Comparison of ENCODE assay signal across 1 cellular context in genomic region chr17:1186214-1186820, GRCh38.
TF ChIP-seq lines count a peak whose summit lies in the region.

No MANE protein-coding gene starts in this region.

TF ChIP-seq in H1, 55 proteins besides CTCF, POLR2A, EP300 and RAD21 (continued from another document):
- TF ChIP-seq ATF2 (IDR thresholded peaks at IDR 0.05; ENCODE audit: low read length) (no peak), GABPA (IDR thresholded peaks at IDR 0.05; ENCODE audit: borderline replicate concordance, insufficient read depth, low read length) (no peak), BCL11A (IDR thresholded peaks at IDR 0.05; ENCODE audit: low read depth in 2 of 2, low read length in 2 of 2) (no peak), ATF3 (IDR thresholded peaks at IDR 0.05; ENCODE audit: insufficient read depth, low read depth, low read length) (no peak), BRCA1 (IDR thresholded peaks at IDR 0.05; ENCODE audit: low read depth, low read length) (no peak), SUZ12 (IDR thresholded peaks at IDR 0.05; ENCODE audit: low read length) (no peak), TAF7 (optimal IDR thresholded peaks at IDR 0.05; ENCODE audit: borderline replicate concordance, low read depth, low read length) (no peak), CEBPB (IDR thresholded peaks at IDR 0.05; ENCODE audit: low read depth, low read length) (no peak), KDM5A (IDR thresholded peaks at IDR 0.05; ENCODE audit: low read length) (no peak), KDM1A (IDR thresholded peaks at IDR 0.05; ENCODE audit: borderline replicate concordance, low read length) (no peak), NRF1 (IDR thresholded peaks at IDR 0.05; ENCODE audit: low read depth, low read length) (no peak), TAF1 (IDR thresholded peaks at IDR 0.05; ENCODE audit: low read depth, low read length) (no peak)
